22 cellular contexts compared by ENCODE assay signal in genomic region chr17:73782231-73782630, GRCh38.
DNase-seq lines count a peak whose midpoint lies in the region; ATAC-seq, FAIRE-seq and TF ChIP-seq lines count a peak whose summit lies in the region.
"Had no signal": no experiment of that assay in that cellular context is flagged by ENCODE, and none has a peak within 500 bp of the region (broad histone marks: within the 10 kb centered on the region; RNA-seq: fewer than 3 reads in every experiment).

No MANE protein-coding gene starts in this region.

- WGBS in H1 (ENCODE audit: extremely low coverage in 1 of 2, insufficient coverage in 1 of 2, insufficient read length in 1 of 2, insufficient replicate concordance in 2 of 2, low coverage in 1 of 2, low lambda C conversion rate in 2 of 2, missing lambda C conversion rate in 1 of 2), 2 experiments = 87% methylated on average over 6 of the region's 6 CpGs; no CpG with 5 or more reads in 1 of the 2 experiments

- TF ChIP-seq CTCF in CD4-positive, alpha-beta T cell (IDR thresholded peaks at IDR 0.05) = no peak
- TF ChIP-seq CTCF in H1 (IDR thresholded peaks at IDR 0.05; ENCODE audit: control extremely low read depth in 1 of 3, insufficient read depth in 1 of 3, low read depth in 1 of 3, low read length in 3 of 3) = no peak

- CTCF ChIA-PET in CD4-positive, alpha-beta T cell (lab: Charles Lee) = no interaction called here
- CTCF ChIA-PET in H1 (lab: Charles Lee; ENCODE audit: partially characterized antibody) = interaction anchor here (0.7 to 9.0 kb wide), 21 partner anchors 9 to 384 kb away, joined by 3 to 44 read pairs (median 4); no protein-coding TSS in a partner anchor

- H4K8ac ChIP-seq in H1 (ENCODE audit: extremely low read depth, insufficient read depth, low read length) = no peak overlapping the region

- DNase-seq in CD4-positive, alpha-beta T cell = no peak
- DNase-seq in NCI-H526 (lab: John Stamatoyannopoulos, UW) (peak; percentile 46 to 65), H1 (ENCODE audit: low read depth in 1 of 2, low spot score in 2 of 2) (no peak), urothelium cell line (ENCODE audit: low spot score) (no peak), mesenteric fat pad (ENCODE audit: low spot score) (no peak), erythroblast (lab: John Stamatoyannopoulos, UW) (no peak), Ammon's horn (ENCODE audit: low spot score) (no peak)
- DNase-seq: 8988T; ACHN; AML-193; C1 segment of cervical spinal cord; CD8-positive, alpha-beta memory T cell; DMS 273 treated with DMSO at 0.1 percent for 48 hours; DMS79; EL; GDM1; GM23248; H9 had no signal

- peaks cover 16% of the 10 kb centered on the region for H3K4me1 Mint-ChIP-seq in CD4-positive, alpha-beta T cell (ENCODE audit: low read depth)
- H3K4me1 Mint-ChIP-seq: CD8-positive, alpha-beta memory T cell had no signal

- H2BK5ac ChIP-seq in H1 (ENCODE audit: low read depth, low read length) = no peak overlapping the region

- H3K4me3 ChIP-seq in H1 (ENCODE audit: extremely low read depth in 1 of 4, insufficient read depth in 2 of 4, low read depth in 3 of 4, low read length in 4 of 4) = no peak overlapping the region
- H3K4me3 ChIP-seq: A549, GM12878, GM23248 had no signal

- TF ChIP-seq RAD21 in H1 (IDR thresholded peaks at IDR 0.05 in 1 of 2, conservative IDR thresholded peaks at IDR 0.05 in 1 of 2; ENCODE audit: low read depth in 2 of 2, low read length in 2 of 2) = no peak

- H3K79me2 ChIP-seq in H1 (ENCODE audit: control insufficient read depth in 1 of 2, insufficient read depth in 2 of 2, low read length in 2 of 2) = no peaks in the 10 kb centered on the region

- no peak overlapping the region for H3K27ac ChIP-seq in CD4-positive, alpha-beta T cell (ENCODE audit: low read depth, low read length)
- H3K27ac ChIP-seq in H1 (ENCODE audit: low read depth, low read length) = no peak overlapping the region
- H3K27ac ChIP-seq: GM23248 had no signal

- no peaks in the 10 kb centered on the region for H3K36me3 Mint-ChIP-seq in CD4-positive, alpha-beta T cell (ENCODE audit: low read depth)
- H3K36me3 Mint-ChIP-seq: CD8-positive, alpha-beta memory T cell had no signal

- no peak overlapping the region for H3K9ac ChIP-seq in H1 (replicated peaks in 1 of 4; ENCODE audit: extremely low read depth in 1 of 4, low read depth in 3 of 4, low read length in 3 of 4)
- H3K9ac ChIP-seq: GM23248 had no signal

- no peak overlapping the region for H3K4me2 ChIP-seq in H1 (ENCODE audit: insufficient read depth in 1 of 2, low read depth in 2 of 2, low read length in 2 of 2)
- H3K4me2 ChIP-seq: A549 had no signal

- no peak overlapping the region for H4K5ac ChIP-seq in H1 (ENCODE audit: insufficient read length, low read depth, low read length)

- H3K23ac ChIP-seq in H1 (ENCODE audit: insufficient read length) = no peak overlapping the region

- peak; percentile 66 for ATAC-seq in CD4-positive, alpha-beta T cell (ENCODE audit: poor library complexity)
- ATAC-seq: GM12878 had no signal

- no peaks in the 10 kb centered on the region for H4K20me1 ChIP-seq in H1 (replicated peaks in 1 of 2; ENCODE audit: control insufficient read depth in 1 of 2, insufficient read depth in 2 of 2, low read length in 2 of 2)

- H2BK12ac ChIP-seq in H1 (ENCODE audit: low read depth, low read length) = no peak overlapping the region

- H3K9me3 ChIP-seq in CD4-positive, alpha-beta T cell (ENCODE audit: control insufficient read depth, low read length) = no peaks in the 10 kb centered on the region
- peaks cover under 1 to 4% of the 10 kb centered on the region in 2 experiments; a peak in 2 of 4 replicates for H3K9me3 ChIP-seq in H1 (ENCODE audit: insufficient read depth in 2 of 2, low read depth in 1 of 2, low read length in 1 of 2)
- H3K9me3 ChIP-seq: A549 had no signal

- no peaks in the 10 kb centered on the region for H3K9me3 Mint-ChIP-seq in CD4-positive, alpha-beta T cell

- H3K4ac ChIP-seq in H1 (replicated peaks; ENCODE audit: insufficient read length, low read depth, low read length) = no peak overlapping the region

- H3K27me3 Mint-ChIP-seq in CD4-positive, alpha-beta T cell = no peaks in the 10 kb centered on the region

- H3K4me1 ChIP-seq in H1 (replicated peaks in 1 of 4; ENCODE audit: control insufficient read depth in 3 of 4, insufficient read depth in 4 of 4, low read length in 3 of 4) = peaks cover 1 to 29% (median 14%) of the 10 kb centered on the region in 4 experiments

- no peak overlapping the region for H3K56ac ChIP-seq in H1 (replicated peaks; ENCODE audit: insufficient read length, low read depth, low read length)

- peak overlapping the region; percentile 10; the same call in 1 of the 2 replicates for H3K18ac ChIP-seq in H1 (ENCODE audit: extremely low read depth, low read length)

- peak overlapping the region; percentile 64 for H3K27ac Mint-ChIP-seq in CD4-positive, alpha-beta T cell
- H3K27ac Mint-ChIP-seq: CD8-positive, alpha-beta memory T cell; H9 had no signal

- H3K36me3 ChIP-seq in H1 (ENCODE audit: control insufficient read depth in 2 of 4, insufficient read depth in 4 of 4, low read length in 3 of 4) = no peaks in the 10 kb centered on the region

- no peak overlapping the region for H2BK120ac ChIP-seq in H1 (replicated peaks; ENCODE audit: low read depth, low read length)

- H4K91ac ChIP-seq in H1 (replicated peaks; ENCODE audit: insufficient read length, low read length) = no peak overlapping the region

- intact Hi-C loops in CD4-positive, alpha-beta T cell (cut with DNase I, micrococcal nuclease) = no loop called here

- no peak overlapping the region for H3K14ac ChIP-seq in H1 (ENCODE audit: insufficient read length)

- H2BK20ac ChIP-seq in H1 (ENCODE audit: low read length) = 0 out of 2 replicates have a peak overlapping the region, but pooled peaks have one; percentile 22

- no peak overlapping the region for H2AK5ac ChIP-seq in H1 (ENCODE audit: low read depth, low read length)

- no peak overlapping the region for H2AFZ ChIP-seq in H1 (ENCODE audit: low read length)
- H2AFZ ChIP-seq: GM23248 had no signal

- H3K4me3 Mint-ChIP-seq in CD4-positive, alpha-beta T cell = no peak overlapping the region
- H3K4me3 Mint-ChIP-seq: CD8-positive, alpha-beta memory T cell; H9 had no signal

- FAIRE-seq in H1 (lab: Jason Lieb, UNC) = no peak
- peak; percentile 94 for FAIRE-seq in urothelium cell line (lab: Jason Lieb, UNC)
- FAIRE-seq: A549, D721Med, GM12878, GM19239 had no signal

- H3K23me2 ChIP-seq in H1 (ENCODE audit: low read depth, low read length) = no peaks in the 10 kb centered on the region

- H2BK15ac ChIP-seq in H1 (ENCODE audit: low read length) = 0 out of 2 replicates have a peak overlapping the region, but pooled peaks have one; percentile 37

- no peak for TF ChIP-seq POLR2A in H1 (IDR thresholded peaks at IDR 0.05; ENCODE audit: control extremely low read depth in 1 of 2, low read depth in 2 of 2, low read length in 2 of 2)
- no peak for TF ChIP-seq POLR2A in erythroblast (IDR thresholded peaks at IDR 0.05; ENCODE audit: low read length)

- no peak for TF ChIP-seq EP300 in H1 (IDR thresholded peaks at IDR 0.05; ENCODE audit: borderline replicate concordance in 1 of 2, low read depth in 2 of 2, low read length in 2 of 2)

- POLR2A ChIA-PET in CD4-positive, alpha-beta T cell (lab: Charles Lee) = interaction anchor here (1.1 to 1.4 kb wide), 2 partner anchors 18 to 43 kb away, joined by 3 read pairs; no protein-coding TSS in a partner anchor
- POLR2A ChIA-PET in H1 (lab: Charles Lee; ENCODE audit: partially characterized antibody) = no interaction called here

- no peaks in the 10 kb centered on the region for H3K27me3 ChIP-seq in CD4-positive, alpha-beta T cell (ENCODE audit: control insufficient read depth, insufficient read depth, low read length)
- no peaks in the 10 kb centered on the region; a peak in 1 of 7 replicates for H3K27me3 ChIP-seq in H1 (replicated peaks in 1 of 4; ENCODE audit: control insufficient read depth in 3 of 4, extremely low read depth in 1 of 4, insufficient read depth in 3 of 4, low read length in 3 of 4)

- 0 out of 2 replicates have a peak, but pooled peaks cover 3% of the 10 kb centered on the region for H3K79me1 ChIP-seq in H1 (ENCODE audit: low read depth, low read length)

TF ChIP-seq in H1, 55 proteins besides CTCF, POLR2A, EP300 and RAD21:
- TF ChIP-seq SP1 (IDR thresholded peaks at IDR 0.05; ENCODE audit: low read depth, low read length) (no peak), BCL11A (IDR thresholded peaks at IDR 0.05; ENCODE audit: low read depth in 2 of 2, low read length in 2 of 2) (no peak), TEAD4 (IDR thresholded peaks at IDR 0.05; ENCODE audit: low read depth, low read length) (no peak), POLR2AphosphoS5 (IDR thresholded peaks at IDR 0.05; ENCODE audit: low read depth, low read length) (no peak), TBP (IDR thresholded peaks at IDR 0.05; ENCODE audit: low read depth, low read length) (no peak), NANOG (IDR thresholded peaks at IDR 0.05; ENCODE audit: insufficient read depth, low read depth, low read length, poor library complexity, severe bottlenecking) (no peak), PHF8 (conservative IDR thresholded peaks at IDR 0.05; ENCODE audit: low read depth, low read length) (no peak), SIX5 (IDR thresholded peaks at IDR 0.05; ENCODE audit: low read depth, low read length) (no peak), CEBPB (IDR thresholded peaks at IDR 0.05; ENCODE audit: low read depth, low read length) (no peak), YY1 (IDR thresholded peaks at IDR 0.05; ENCODE audit: low read depth, low read length) (no peak), EZH2 (IDR thresholded peaks at IDR 0.05; ENCODE audit: low read depth, low read length, severe bottlenecking) (no peak), POU5F1 (IDR thresholded peaks at IDR 0.05; ENCODE audit: low read depth, low read length) (no peak), CTBP2 (IDR thresholded peaks at IDR 0.05; ENCODE audit: borderline replicate concordance, insufficient read depth, insufficient read length, low read length) (no peak)
TF ChIP-seq in H1: peak in this region for 0.

Comparison
In these comparisons a context has a peak if more than half of its experiments do, and no peak if none do; other contexts are left out.
1. DNase-seq: peak in NCI-H526 (2 of 2); none in CD4-positive, alpha-beta T cell (0 of 10), H1 (0 of 2), urothelium cell line (single experiment), mesenteric fat pad (single experiment), erythroblast (0 of 2) and Ammon's horn (single experiment).